2 cellular contexts compared by ENCODE assay signal in genomic region chr11:67563354-67564114, GRCh38.
A peak's percentile ranks its signal among the peaks of the same experiment; 100 is the strongest.
TF ChIP-seq lines count a peak whose summit lies in the region.

No MANE protein-coding gene starts in this region.

TF ChIP-seq in A549, 52 proteins besides CTCF, POLR2A, EP300 and RAD21 (continued from another document and continues in another):
- TF ChIP-seq HES2 (IDR thresholded peaks at IDR 0.05), result no peak
- no peak for TF ChIP-seq KDM5A (IDR thresholded peaks at IDR 0.05)
- TF ChIP-seq FOSB (CRISPR knock-in tag; IDR thresholded peaks at IDR 0.05), result peak; percentile 97
- TF ChIP-seq CHD2 (IDR thresholded peaks at IDR 0.05; ENCODE audit: low read length, partially characterized antibody), result no peak
- TF ChIP-seq HOXB5 (CRISPR knock-in tag; IDR thresholded peaks at IDR 0.05), result peak; percentile 100
- TF ChIP-seq MAFK (IDR thresholded peaks at IDR 0.05; ENCODE audit: partially characterized antibody), result peak; percentile 1
- 0 out of 2 replicates have a peak, but pooled peaks have one; percentile 21 for TF ChIP-seq USF2 (IDR thresholded peaks at IDR 0.05)
- peak; percentile 98 for TF ChIP-seq HOXA7 (CRISPR knock-in tag; IDR thresholded peaks at IDR 0.05)
- peak in 1 of 2 experiments; percentile 24; a peak in 1 of 4 replicates for TF ChIP-seq CEBPB (IDR thresholded peaks at IDR 0.05)
- no peak for TF ChIP-seq RFX5 (IDR thresholded peaks at IDR 0.05)
- peak; percentile 98 for TF ChIP-seq ZSCAN20 (CRISPR knock-in tag; IDR thresholded peaks at IDR 0.05)
- TF ChIP-seq MAZ (IDR thresholded peaks at IDR 0.05; ENCODE audit: borderline replicate concordance, low read depth, low read length), result no peak
- TF ChIP-seq CBX8 (IDR thresholded peaks at IDR 0.05), result no peak
- TF ChIP-seq ELK1 (IDR thresholded peaks at IDR 0.05; ENCODE audit: low read depth, low read length), result no peak
- TF ChIP-seq MAX (IDR thresholded peaks at IDR 0.05), result peak; percentile 48; the same call in 1 of the 2 replicates
- TF ChIP-seq EHMT2 (IDR thresholded peaks at IDR 0.05; ENCODE audit: low read depth), result no peak
- peak; percentile 1; the same call in 1 of the 2 replicates for TF ChIP-seq NFE2L2 (conservative IDR thresholded peaks at IDR 0.05; ENCODE audit: low read length)
- TF ChIP-seq NPAS2 (CRISPR knock-in tag; IDR thresholded peaks at IDR 0.05; ENCODE audit: borderline replicate concordance), result peak; percentile 88
- peak; percentile 100 for TF ChIP-seq ATOH8 (CRISPR knock-in tag; IDR thresholded peaks at IDR 0.05; ENCODE audit: low read depth)
- TF ChIP-seq ZNF302 (CRISPR knock-in tag; IDR thresholded peaks at IDR 0.05), result peak; percentile 97
- peak; percentile 65; the same call in 1 of the 2 replicates for TF ChIP-seq JUNB (IDR thresholded peaks at IDR 0.05)
- TF ChIP-seq ZFP36 (IDR thresholded peaks at IDR 0.05; ENCODE audit: borderline replicate concordance, partially characterized antibody), result no peak
- peak; percentile 98 for TF ChIP-seq HMGXB4 (CRISPR knock-in tag; IDR thresholded peaks at IDR 0.05; ENCODE audit: borderline replicate concordance)
- no peak for TF ChIP-seq SREBF2 (IDR thresholded peaks at IDR 0.05)
- TF ChIP-seq TP53 (CRISPR knock-in tag; IDR thresholded peaks at IDR 0.05), result peak; percentile 99
- no peak for TF ChIP-seq REST (IDR thresholded peaks at IDR 0.05)

TF ChIP-seq in liver, 16 proteins besides CTCF, POLR2A, EP300 and RAD21 (continued from another document):
- peak in 1 of 2 donors; percentile 70 for TF ChIP-seq RXRA (IDR thresholded peaks at IDR 0.05)
- TF ChIP-seq TAF1 (conservative IDR thresholded peaks at IDR 0.05), result no peak
- no peak for TF ChIP-seq NR2F2 (IDR thresholded peaks at IDR 0.05)
- peak; percentile 23 for TF ChIP-seq REST (IDR thresholded peaks at IDR 0.05)
TF ChIP-seq in liver: peak in this region for 6.
